2 cellular contexts compared by ENCODE assay signal in genomic region chr13:31175847-31176536, GRCh38.
TF ChIP-seq lines count a peak whose summit lies in the region.

No MANE protein-coding gene starts in this region.

TF ChIP-seq in SK-N-SH treated with all-trans-retinoic acid at 6 μM for 48 hours, 23 proteins besides CTCF, POLR2A, EP300 and RAD21 (continued from another document):
- no peak for TF ChIP-seq PATZ1 (CRISPR knock-in tag; IDR thresholded peaks at IDR 0.05; ENCODE audit: borderline replicate concordance)
- TF ChIP-seq ISL1 (CRISPR knock-in tag; IDR thresholded peaks at IDR 0.05): no peak
- TF ChIP-seq PPARA (CRISPR knock-in tag; IDR thresholded peaks at IDR 0.05; ENCODE audit: borderline replicate concordance): no peak
- TF ChIP-seq ZNF8 (CRISPR knock-in tag; IDR thresholded peaks at IDR 0.05): no peak
- TF ChIP-seq ZNF70 (CRISPR knock-in tag; IDR thresholded peaks at IDR 0.05): no peak
- TF ChIP-seq, protein P1, sequence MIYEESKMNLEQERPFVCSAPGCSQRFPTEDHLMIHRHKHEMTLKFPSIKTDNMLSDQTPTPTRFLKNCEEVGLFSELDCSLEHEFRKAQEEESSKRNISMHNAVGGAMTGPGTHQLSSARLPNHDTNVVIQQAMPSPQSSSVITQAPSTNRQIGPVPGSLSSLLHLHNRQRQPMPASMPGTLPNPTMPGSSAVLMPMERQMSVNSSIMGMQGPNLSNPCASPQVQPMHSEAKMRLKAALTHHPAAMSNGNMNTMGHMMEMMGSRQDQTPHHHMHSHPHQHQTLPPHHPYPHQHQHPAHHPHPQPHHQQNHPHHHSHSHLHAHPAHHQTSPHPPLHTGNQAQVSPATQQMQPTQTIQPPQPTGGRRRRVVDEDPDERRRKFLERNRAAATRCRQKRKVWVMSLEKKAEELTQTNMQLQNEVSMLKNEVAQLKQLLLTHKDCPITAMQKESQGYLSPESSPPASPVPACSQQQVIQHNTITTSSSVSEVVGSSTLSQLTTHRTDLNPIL (CRISPR knock-in tag; IDR thresholded peaks at IDR 0.05; ENCODE audit: low read depth): no peak
- no peak for TF ChIP-seq ZFP3 (CRISPR knock-in tag; IDR thresholded peaks at IDR 0.05)
- TF ChIP-seq ZNF565 (CRISPR knock-in tag; conservative IDR thresholded peaks at IDR 0.05; ENCODE audit: low read depth): no peak
- no peak for TF ChIP-seq ESRRG (CRISPR knock-in tag; IDR thresholded peaks at IDR 0.05)
- TF ChIP-seq CSDC2 (CRISPR knock-in tag; IDR thresholded peaks at IDR 0.05): no peak
- no peak for TF ChIP-seq RARB (CRISPR knock-in tag; IDR thresholded peaks at IDR 0.05)
- no peak for TF ChIP-seq GLIS3 (CRISPR knock-in tag; IDR thresholded peaks at IDR 0.05)
- no peak for TF ChIP-seq TOX (CRISPR knock-in tag; IDR thresholded peaks at IDR 0.05; ENCODE audit: borderline replicate concordance)
- TF ChIP-seq SNAI2 (CRISPR knock-in tag; IDR thresholded peaks at IDR 0.05): no peak

TF ChIP-seq in SK-N-SH, 30 proteins besides CTCF, POLR2A, EP300 and RAD21:
- TF ChIP-seq, protein P2, sequence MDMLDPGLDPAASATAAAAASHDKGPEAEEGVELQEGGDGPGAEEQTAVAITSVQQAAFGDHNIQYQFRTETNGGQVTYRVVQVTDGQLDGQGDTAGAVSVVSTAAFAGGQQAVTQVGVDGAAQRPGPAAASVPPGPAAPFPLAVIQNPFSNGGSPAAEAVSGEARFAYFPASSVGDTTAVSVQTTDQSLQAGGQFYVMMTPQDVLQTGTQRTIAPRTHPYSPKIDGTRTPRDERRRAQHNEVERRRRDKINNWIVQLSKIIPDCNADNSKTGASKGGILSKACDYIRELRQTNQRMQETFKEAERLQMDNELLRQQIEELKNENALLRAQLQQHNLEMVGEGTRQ (IDR thresholded peaks at IDR 0.05; ENCODE audit: borderline replicate concordance, low read depth, low read length): no peak
- TF ChIP-seq FOXM1 (IDR thresholded peaks at IDR 0.05; ENCODE audit: low read depth) (no peak), CHD2 (IDR thresholded peaks at IDR 0.05; ENCODE audit: low read length, partially characterized antibody) (no peak), EZH2phosphoT487 (IDR thresholded peaks at IDR 0.05; ENCODE audit: borderline replicate concordance, low read depth) (no peak), FOXJ3 (CRISPR knock-in tag; IDR thresholded peaks at IDR 0.05) (no peak), ZBTB33 (IDR thresholded peaks at IDR 0.05; ENCODE audit: borderline replicate concordance, low read depth) (no peak), NFIC (IDR thresholded peaks at IDR 0.05; ENCODE audit: borderline replicate concordance) (no peak), SIN3A (IDR thresholded peaks at IDR 0.05; ENCODE audit: borderline replicate concordance, low read depth, low read length) (no peak), MEF2A (IDR thresholded peaks at IDR 0.05; ENCODE audit: borderline replicate concordance, low read depth) (no peak), TCF12 (IDR thresholded peaks at IDR 0.05) (no peak), MXI1 (IDR thresholded peaks at IDR 0.05; ENCODE audit: low read depth, low read length) (no peak), USF1 (IDR thresholded peaks at IDR 0.05; ENCODE audit: borderline replicate concordance, low read depth) (no peak), RXRA (IDR thresholded peaks at IDR 0.05; ENCODE audit: borderline replicate concordance, low read depth) (no peak)
- TF ChIP-seq, protein P3, sequence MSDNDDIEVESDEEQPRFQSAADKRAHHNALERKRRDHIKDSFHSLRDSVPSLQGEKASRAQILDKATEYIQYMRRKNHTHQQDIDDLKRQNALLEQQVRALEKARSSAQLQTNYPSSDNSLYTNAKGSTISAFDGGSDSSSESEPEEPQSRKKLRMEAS (IDR thresholded peaks at IDR 0.05; ENCODE audit: low read depth): no peak
TF ChIP-seq in SK-N-SH: peak in this region for 0.
